In the genomic region with DNA sequence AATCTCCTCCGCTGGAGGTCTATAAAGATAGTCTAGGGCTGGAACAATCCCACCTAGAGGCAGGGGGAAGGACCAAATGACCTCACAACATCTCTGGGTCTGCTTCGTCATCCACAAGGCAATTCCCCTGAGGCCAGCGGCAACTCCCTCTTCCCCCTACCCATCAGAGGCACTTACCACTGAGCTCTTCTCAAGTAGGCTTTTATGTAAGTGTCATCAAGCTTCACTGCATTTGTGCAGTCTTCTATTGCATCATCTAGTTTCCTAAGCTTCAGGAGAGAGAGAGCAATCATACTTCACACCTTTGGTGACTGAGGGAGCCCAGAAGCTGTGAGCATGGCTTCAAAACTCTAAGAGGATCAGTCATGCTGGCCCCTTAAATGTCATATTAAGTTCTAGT, we compare ENCODE assay signal across 15 cellular contexts. TPM values are rescaled to one million over a fixed set of nuclear protein-coding genes. Genes with fewer than 3 reads are reported as not detected.
DNase-seq lines count a peak whose midpoint lies in the region; ATAC-seq and TF ChIP-seq lines count a peak whose summit lies in the region.
"Had no signal": no experiment of that assay in that cellular context is flagged by ENCODE, and none has a peak within 500 bp of the region (broad histone marks: within the 10 kb centered on the region; RNA-seq: fewer than 3 reads in every experiment).

No MANE protein-coding gene starts in this region.

- H3K4me1 Mint-ChIP-seq in glutamatergic neuron (ENCODE audit: low read depth, unreplicated experiment) = no peaks in the 10 kb centered on the region
- H3K4me1 Mint-ChIP-seq: mesothelial cell of epicardium had no signal

- no peak overlapping the region for H3K4me3 Mint-ChIP-seq in glutamatergic neuron (ENCODE audit: unreplicated experiment)
- H3K4me3 Mint-ChIP-seq: mesothelial cell of epicardium had no signal

- peaks cover 7% of the 10 kb centered on the region for H3K36me3 Mint-ChIP-seq in glutamatergic neuron (ENCODE audit: unreplicated experiment)

- H3K4me1 ChIP-seq in BLaER1 treated with 17β-estradiol and CSF1 and Interleukin-3, amounts not matched to agents 10 nM and 100 nM = peaks cover 0 to 29% (median 15%) of the 10 kb centered on the region in 10 experiments; a peak in 13 of 20 replicates
- H3K4me1 ChIP-seq in HAP-1 = no peaks in the 10 kb centered on the region
- H3K4me1 ChIP-seq: ascending aorta had no signal

- H3K27me3 Mint-ChIP-seq in glutamatergic neuron (ENCODE audit: unreplicated experiment) = peaks cover 7% of the 10 kb centered on the region

- in situ Hi-C loops in HAP-1 (cut with MboI; ENCODE audit: low sequenced_read_pairs) = no loop called here

- TF ChIP-seq CTCF in glutamatergic neuron (IDR thresholded peaks at IDR 0.05; ENCODE audit: partially characterized antibody, unreplicated experiment) = no peak

- H3K27ac Mint-ChIP-seq in glutamatergic neuron (ENCODE audit: unreplicated experiment) = no peak overlapping the region
- H3K27ac Mint-ChIP-seq: mesothelial cell of epicardium had no signal

- peak overlapping the region in 6 of 11 experiments; percentile 38 to 51 (median 44); a peak in 10 of 22 replicates for H3K4me2 ChIP-seq in BLaER1 treated with 17β-estradiol and CSF1 and Interleukin-3, amounts not matched to agents 10 nM and 100 nM
- H3K4me2 ChIP-seq: PC-9 had no signal

- H3K36me3 ChIP-seq in BLaER1 treated with 17β-estradiol and CSF1 and Interleukin-3, amounts not matched to agents 10 nM and 100 nM = peaks cover 100% of the 10 kb centered on the region in 11 experiments
- H3K36me3 ChIP-seq in SK-N-MC (ENCODE audit: insufficient read depth, low read length) (peaks cover 92% of the 10 kb centered on the region), HAP-1 (replicated peaks) (peaks cover 84% of the 10 kb centered on the region)

- H3K27ac ChIP-seq in BLaER1 treated with 17β-estradiol and CSF1 and Interleukin-3, amounts not matched to agents 10 nM and 100 nM = peak overlapping the region in 6 of 11 experiments; percentile 10 to 46 (median 22); a peak in 5 of 22 replicates
- peak overlapping the region; percentile 73 for H3K27ac ChIP-seq in SK-N-MC
- H3K27ac ChIP-seq: ascending aorta, coronary artery, PC-9 had no signal

- H3K4me3 ChIP-seq in BLaER1 treated with 17β-estradiol and CSF1 and Interleukin-3, amounts not matched to agents 10 nM and 100 nM = no peak overlapping the region
- H3K4me3 ChIP-seq in SK-N-MC (no peak overlapping the region), HAP-1 (no peak overlapping the region)
- H3K4me3 ChIP-seq: ascending aorta, coronary artery, PC-9 had no signal

- H3K9ac ChIP-seq in BLaER1 treated with 17β-estradiol and CSF1 and Interleukin-3, amounts not matched to agents 10 nM and 100 nM = 0 out of 22 replicates have a peak overlapping the region, but pooled peaks of 2 of the 11 experiments have one; percentile 3
- no peak overlapping the region for H3K9ac ChIP-seq in SK-N-MC (ENCODE audit: insufficient read length)

- peaks cover 4 to 76% (median 21%) of the 10 kb centered on the region in 11 experiments; a peak in 16 of 22 replicates for H4K20me1 ChIP-seq in BLaER1 treated with 17β-estradiol and CSF1 and Interleukin-3, amounts not matched to agents 10 nM and 100 nM

- H3K9me3 ChIP-seq in BLaER1 treated with 17β-estradiol and CSF1 and Interleukin-3, amounts not matched to agents 10 nM and 100 nM (replicated peaks in 1 of 11) = no peaks in the 10 kb centered on the region
- H3K9me3 ChIP-seq in SK-N-MC (ENCODE audit: low read depth, low read length) = no peaks in the 10 kb centered on the region
- H3K9me3 ChIP-seq in HAP-1 = no peaks in the 10 kb centered on the region
- H3K9me3 ChIP-seq: ascending aorta had no signal

- H3K27me3 ChIP-seq in BLaER1 treated with 17β-estradiol and CSF1 and Interleukin-3, amounts not matched to agents 10 nM and 100 nM = no peaks in the 10 kb centered on the region
- H3K27me3 ChIP-seq in HAP-1 (ENCODE audit: low read depth) = no peaks in the 10 kb centered on the region
- H3K27me3 ChIP-seq: ascending aorta had no signal

- H3K9me3 Mint-ChIP-seq in glutamatergic neuron (ENCODE audit: unreplicated experiment) = no peaks in the 10 kb centered on the region
- H3K9me3 Mint-ChIP-seq: mesothelial cell of epicardium had no signal

- ATAC-seq in GM18873 (IDR thresholded peaks at IDR 0.05; ENCODE audit: low FRiP score, unreplicated experiment) = no peak
- ATAC-seq: SK-N-SH treated with all-trans-retinoic acid at 6 μM for 48 hours had no signal

- DNase-seq in ELF-1 (ENCODE audit: low read depth, low spot score) (peak; percentile 25), SK-N-MC (ENCODE audit: low read depth, low spot score) (no peak), glutamatergic neuron (peak; percentile 41), HAP-1 (ENCODE audit: low spot score in 2 of 2) (no peak), H4 (ENCODE audit: low spot score) (no peak), NCI-H446 treated with DMSO at 0.1 percent for 48 hours (lab: John Stamatoyannopoulos, UW) (no peak)
- DNase-seq: erythroblast, NCI-H2227 treated with DMSO at 0.1 percent for 48 hours, PC-9 had no signal

RNA-seq across cellular contexts. Expression of a gene that starts 21.0 kb away (rescaled TPM):
- total RNA-seq in glutamatergic neuron (ENCODE audit: unreplicated experiment) = 51.5 TPM
- total RNA-seq in H4 (2014; rRNA removed; shearing (Covaris generic)) = 47.5 and 64.8 TPM in 2 replicates

RNA-seq across cellular contexts. Expression of a gene that starts 29.6 kb away (rescaled TPM):
- total RNA-seq in glutamatergic neuron (ENCODE audit: unreplicated experiment) = 124 TPM
- 86.7 and 109 TPM in 2 replicates for total RNA-seq in H4 (2014; rRNA removed; shearing (Covaris generic))

RNA-seq across cellular contexts. Expression of a gene that starts 32.2 kb away (rescaled TPM):
- total RNA-seq in glutamatergic neuron (ENCODE audit: unreplicated experiment) = 88.8 TPM
- 23.9 and 36.9 TPM in 2 replicates for total RNA-seq in H4 (2014; rRNA removed; shearing (Covaris generic))

RNA-seq across cellular contexts. Expression of a gene that starts 57.2 kb away (rescaled TPM):
- total RNA-seq in glutamatergic neuron (ENCODE audit: unreplicated experiment) = 3.4 TPM
- total RNA-seq in H4 (2014; rRNA removed; shearing (Covaris generic)) = 1.2 and 1.4 TPM in 2 replicates
- total RNA-seq: ascending aorta had no signal

Comparison
In these comparisons a context has a peak if more than half of its experiments do, and no peak if none do; other contexts are left out.
1. DNase-seq: peak in ELF-1 (single experiment) and glutamatergic neuron (single experiment); none in SK-N-MC (single experiment), HAP-1 (0 of 2), H4 (single experiment) and NCI-H446 treated with DMSO at 0.1 percent for 48 hours (single experiment).